1 cellular context compared by ENCODE assay signal in the genomic region with DNA sequence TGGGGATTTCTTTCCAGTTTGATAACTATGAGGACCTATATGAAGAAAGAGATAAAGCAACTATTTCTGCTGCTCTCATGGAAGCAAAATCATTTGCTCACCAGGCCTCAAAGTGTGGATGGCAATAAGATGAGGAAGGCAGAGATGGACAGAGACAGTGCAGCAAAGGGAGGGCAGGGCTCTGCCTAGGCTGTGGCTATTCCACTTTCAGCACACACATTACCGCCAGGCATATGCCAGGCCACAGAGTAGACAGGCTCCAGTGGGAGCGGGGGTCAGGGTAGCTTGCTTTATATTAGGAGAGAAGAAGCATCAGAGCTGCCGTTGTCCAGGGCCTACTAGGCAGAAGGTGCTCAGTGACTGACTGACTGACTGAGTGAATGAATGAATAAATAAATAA.
TF ChIP-seq lines count a peak whose summit lies in the region.

No MANE protein-coding gene starts in this region.

TF ChIP-seq in HepG2, 621 proteins besides CTCF, POLR2A, EP300 and RAD21:
- TF ChIP-seq, protein P1, sequence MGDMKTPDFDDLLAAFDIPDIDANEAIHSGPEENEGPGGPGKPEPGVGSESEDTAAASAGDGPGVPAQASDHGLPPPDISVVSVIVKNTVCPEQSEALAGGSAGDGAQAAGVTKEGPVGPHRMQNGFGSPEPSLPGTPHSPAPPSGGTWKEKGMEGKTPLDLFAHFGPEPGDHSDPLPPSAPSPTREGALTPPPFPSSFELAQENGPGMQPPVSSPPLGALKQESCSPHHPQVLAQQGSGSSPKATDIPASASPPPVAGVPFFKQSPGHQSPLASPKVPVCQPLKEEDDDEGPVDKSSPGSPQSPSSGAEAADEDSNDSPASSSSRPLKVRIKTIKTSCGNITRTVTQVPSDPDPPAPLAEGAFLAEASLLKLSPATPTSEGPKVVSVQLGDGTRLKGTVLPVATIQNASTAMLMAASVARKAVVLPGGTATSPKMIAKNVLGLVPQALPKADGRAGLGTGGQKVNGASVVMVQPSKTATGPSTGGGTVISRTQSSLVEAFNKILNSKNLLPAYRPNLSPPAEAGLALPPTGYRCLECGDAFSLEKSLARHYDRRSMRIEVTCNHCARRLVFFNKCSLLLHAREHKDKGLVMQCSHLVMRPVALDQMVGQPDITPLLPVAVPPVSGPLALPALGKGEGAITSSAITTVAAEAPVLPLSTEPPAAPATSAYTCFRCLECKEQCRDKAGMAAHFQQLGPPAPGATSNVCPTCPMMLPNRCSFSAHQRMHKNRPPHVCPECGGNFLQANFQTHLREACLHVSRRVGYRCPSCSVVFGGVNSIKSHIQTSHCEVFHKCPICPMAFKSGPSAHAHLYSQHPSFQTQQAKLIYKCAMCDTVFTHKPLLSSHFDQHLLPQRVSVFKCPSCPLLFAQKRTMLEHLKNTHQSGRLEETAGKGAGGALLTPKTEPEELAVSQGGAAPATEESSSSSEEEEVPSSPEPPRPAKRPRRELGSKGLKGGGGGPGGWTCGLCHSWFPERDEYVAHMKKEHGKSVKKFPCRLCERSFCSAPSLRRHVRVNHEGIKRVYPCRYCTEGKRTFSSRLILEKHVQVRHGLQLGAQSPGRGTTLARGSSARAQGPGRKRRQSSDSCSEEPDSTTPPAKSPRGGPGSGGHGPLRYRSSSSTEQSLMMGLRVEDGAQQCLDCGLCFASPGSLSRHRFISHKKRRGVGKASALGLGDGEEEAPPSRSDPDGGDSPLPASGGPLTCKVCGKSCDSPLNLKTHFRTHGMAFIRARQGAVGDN (CRISPR knock-in tag; IDR thresholded peaks at IDR 0.05): no peak; the same call in 1 of the 2 replicates
- TF ChIP-seq GFI1 (CRISPR knock-in tag; IDR thresholded peaks at IDR 0.05; ENCODE audit: borderline replicate concordance) (0 out of 2 replicates have a peak, but pooled peaks have one; percentile 21), RBM22 (optimal IDR thresholded peaks at IDR 0.05; ENCODE audit: low read length) (peak; percentile 75), AGO2 (optimal IDR thresholded peaks at IDR 0.05; ENCODE audit: low read depth, low read length) (peak; percentile 3), ZNF75D (CRISPR knock-in tag; IDR thresholded peaks at IDR 0.05; ENCODE audit: borderline replicate concordance) (0 out of 2 replicates have a peak, but pooled peaks have one; percentile 41), ZMYM2 (CRISPR knock-in tag; IDR thresholded peaks at IDR 0.05) (no peak), ZNF296 (CRISPR knock-in tag; conservative IDR thresholded peaks at IDR 0.05) (0 out of 2 replicates have a peak, but pooled peaks have one; percentile 25), HES4 (CRISPR knock-in tag; IDR thresholded peaks at IDR 0.05; ENCODE audit: borderline replicate concordance) (no peak), ZNF780A (CRISPR knock-in tag; IDR thresholded peaks at IDR 0.05) (0 out of 2 replicates have a peak, but pooled peaks have one; percentile 17)
- TF ChIP-seq, protein P2, sequence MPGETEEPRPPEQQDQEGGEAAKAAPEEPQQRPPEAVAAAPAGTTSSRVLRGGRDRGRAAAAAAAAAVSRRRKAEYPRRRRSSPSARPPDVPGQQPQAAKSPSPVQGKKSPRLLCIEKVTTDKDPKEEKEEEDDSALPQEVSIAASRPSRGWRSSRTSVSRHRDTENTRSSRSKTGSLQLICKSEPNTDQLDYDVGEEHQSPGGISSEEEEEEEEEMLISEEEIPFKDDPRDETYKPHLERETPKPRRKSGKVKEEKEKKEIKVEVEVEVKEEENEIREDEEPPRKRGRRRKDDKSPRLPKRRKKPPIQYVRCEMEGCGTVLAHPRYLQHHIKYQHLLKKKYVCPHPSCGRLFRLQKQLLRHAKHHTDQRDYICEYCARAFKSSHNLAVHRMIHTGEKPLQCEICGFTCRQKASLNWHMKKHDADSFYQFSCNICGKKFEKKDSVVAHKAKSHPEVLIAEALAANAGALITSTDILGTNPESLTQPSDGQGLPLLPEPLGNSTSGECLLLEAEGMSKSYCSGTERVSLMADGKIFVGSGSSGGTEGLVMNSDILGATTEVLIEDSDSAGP (CRISPR knock-in tag; IDR thresholded peaks at IDR 0.05; ENCODE audit: borderline replicate concordance): no peak
- TF ChIP-seq, protein P3, sequence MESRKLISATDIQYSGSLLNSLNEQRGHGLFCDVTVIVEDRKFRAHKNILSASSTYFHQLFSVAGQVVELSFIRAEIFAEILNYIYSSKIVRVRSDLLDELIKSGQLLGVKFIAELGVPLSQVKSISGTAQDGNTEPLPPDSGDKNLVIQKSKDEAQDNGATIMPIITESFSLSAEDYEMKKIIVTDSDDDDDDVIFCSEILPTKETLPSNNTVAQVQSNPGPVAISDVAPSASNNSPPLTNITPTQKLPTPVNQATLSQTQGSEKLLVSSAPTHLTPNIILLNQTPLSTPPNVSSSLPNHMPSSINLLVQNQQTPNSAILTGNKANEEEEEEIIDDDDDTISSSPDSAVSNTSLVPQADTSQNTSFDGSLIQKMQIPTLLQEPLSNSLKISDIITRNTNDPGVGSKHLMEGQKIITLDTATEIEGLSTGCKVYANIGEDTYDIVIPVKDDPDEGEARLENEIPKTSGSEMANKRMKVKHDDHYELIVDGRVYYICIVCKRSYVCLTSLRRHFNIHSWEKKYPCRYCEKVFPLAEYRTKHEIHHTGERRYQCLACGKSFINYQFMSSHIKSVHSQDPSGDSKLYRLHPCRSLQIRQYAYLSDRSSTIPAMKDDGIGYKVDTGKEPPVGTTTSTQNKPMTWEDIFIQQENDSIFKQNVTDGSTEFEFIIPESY (CRISPR knock-in tag; IDR thresholded peaks at IDR 0.05): peak; percentile 89
- TF ChIP-seq, protein P4, sequence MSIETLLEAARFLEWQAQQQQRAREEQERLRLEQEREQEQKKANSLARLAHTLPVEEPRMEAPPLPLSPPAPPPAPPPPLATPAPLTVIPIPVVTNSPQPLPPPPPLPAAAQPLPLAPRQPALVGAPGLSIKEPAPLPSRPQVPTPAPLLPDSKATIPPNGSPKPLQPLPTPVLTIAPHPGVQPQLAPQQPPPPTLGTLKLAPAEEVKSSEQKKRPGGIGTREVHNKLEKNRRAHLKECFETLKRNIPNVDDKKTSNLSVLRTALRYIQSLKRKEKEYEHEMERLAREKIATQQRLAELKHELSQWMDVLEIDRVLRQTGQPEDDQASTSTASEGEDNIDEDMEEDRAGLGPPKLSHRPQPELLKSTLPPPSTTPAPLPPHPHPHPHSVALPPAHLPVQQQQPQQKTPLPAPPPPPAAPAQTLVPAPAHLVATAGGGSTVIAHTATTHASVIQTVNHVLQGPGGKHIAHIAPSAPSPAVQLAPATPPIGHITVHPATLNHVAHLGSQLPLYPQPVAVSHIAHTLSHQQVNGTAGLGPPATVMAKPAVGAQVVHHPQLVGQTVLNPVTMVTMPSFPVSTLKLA (IDR thresholded peaks at IDR 0.05): no peak
TF ChIP-seq in HepG2: peak in this region for 7.
